In genomic region chr12:55073043-55074022, GRCh38 we compare ENCODE assay signal across 9 cellular contexts. TPM values are rescaled to one million over a fixed set of nuclear protein-coding genes. Genes with fewer than 3 reads are reported as not detected.
DNase-seq lines count a peak whose midpoint lies in the region; ATAC-seq and TF ChIP-seq lines count a peak whose summit lies in the region.
"Had no signal": no experiment of that assay in that cellular context is flagged by ENCODE, and none has a peak within 500 bp of the region (broad histone marks: within the 10 kb centered on the region; RNA-seq: fewer than 3 reads in every experiment).

No MANE protein-coding gene starts in this region.

- no peaks in the 10 kb centered on the region for H3K36me3 Mint-ChIP-seq in CD8-positive, alpha-beta memory T cell
- H3K36me3 Mint-ChIP-seq in T-helper 2 cell treated with Interferon-gamma antibody and Interleukin-4, amounts not matched to agents 5 μg/mL and 100 μg/mL, for 36 hours (ENCODE audit: low read depth): no peaks in the 10 kb centered on the region

- peak; percentile 58 to 83 (median 69) for DNase-seq in CD8-positive, alpha-beta memory T cell
- DNase-seq in NCI-H1105 (lab: John Stamatoyannopoulos, UW): peak; percentile 59
- DNase-seq in T-helper 2 cell treated with Interferon-gamma antibody and Interleukin-4, amounts not matched to agents 5 μg/mL and 100 μg/mL, for 36 hours (ENCODE audit: low spot score): peak; percentile 59
- peak in 44 of 58 donors; percentile 2 to 84 (median 41) for DNase-seq in anterior cingulate cortex (lab: John Stamatoyannopoulos, UW)
- no peak for DNase-seq in right atrium auricular region (ENCODE audit: low spot score)
- peak; percentile 30 to 34 for DNase-seq in gastrocnemius medialis

- H3K27ac ChIP-seq in CD8-positive, alpha-beta memory T cell (ENCODE audit: low read depth, low read length): no peak overlapping the region
- H3K27ac ChIP-seq in right atrium auricular region (no peak overlapping the region), gastrocnemius medialis (no peak overlapping the region)

- H3K4me1 Mint-ChIP-seq in CD8-positive, alpha-beta memory T cell: peaks cover 0 to 4% (median 2%) of the 10 kb centered on the region in 3 donors
- peaks cover 5% of the 10 kb centered on the region for H3K4me1 Mint-ChIP-seq in T-helper 2 cell treated with Interferon-gamma antibody and Interleukin-4, amounts not matched to agents 5 μg/mL and 100 μg/mL, for 36 hours (ENCODE audit: low read depth)

- H3K4me3 ChIP-seq in CD8-positive, alpha-beta memory T cell (ENCODE audit: low read length): no peak overlapping the region
- H3K4me3 ChIP-seq in right atrium auricular region (no peak overlapping the region), gastrocnemius medialis (no peak overlapping the region)

- no peaks in the 10 kb centered on the region for H3K36me3 ChIP-seq in CD8-positive, alpha-beta memory T cell (ENCODE audit: insufficient read depth, low read length)
- H3K36me3 ChIP-seq in right atrium auricular region (no peaks in the 10 kb centered on the region), gastrocnemius medialis (no peaks in the 10 kb centered on the region)

- no peaks in the 10 kb centered on the region for H3K4me1 ChIP-seq in CD8-positive, alpha-beta memory T cell (ENCODE audit: insufficient read depth, low read length)
- H3K4me1 ChIP-seq in right atrium auricular region: no peaks in the 10 kb centered on the region
- H3K4me1 ChIP-seq in gastrocnemius medialis: no peaks in the 10 kb centered on the region

- CTCF ChIA-PET in CD8-positive, alpha-beta memory T cell (lab: Charles Lee): interaction anchor here (0.7 to 12.6 kb wide), 24 partner anchors 18 to 371 kb away, joined by 3 to 365 read pairs (median 6); partner anchors contain the start of genes MUCL1 and TESPA1

- H3K27me3 ChIP-seq in CD8-positive, alpha-beta memory T cell (ENCODE audit: insufficient read depth, low read length, poor library complexity, severe bottlenecking): no peaks in the 10 kb centered on the region
- no peaks in the 10 kb centered on the region for H3K27me3 ChIP-seq in right atrium auricular region
- H3K27me3 ChIP-seq in gastrocnemius medialis: no peaks in the 10 kb centered on the region

- POLR2A ChIA-PET in CD8-positive, alpha-beta memory T cell (lab: Charles Lee): interaction anchor here (1.9 kb wide), 1 partner anchor 80 kb away, joined by 12 read pairs; no protein-coding TSS in a partner anchor

- in situ Hi-C loops in gastrocnemius medialis (cut with MboI; ENCODE audit: low sequenced_read_pairs in 4 of 4): loop anchor here in 3 of 4 donors (5.0 kb wide), 1 partner anchor 81 kb away; no protein-coding TSS in a partner anchor

- TF ChIP-seq POLR2A in gastrocnemius medialis (IDR thresholded peaks at IDR 0.05): no peak

- no peaks in the 10 kb centered on the region for H3K9me3 ChIP-seq in CD8-positive, alpha-beta memory T cell (ENCODE audit: low read length)
- no peaks in the 10 kb centered on the region for H3K9me3 ChIP-seq in right atrium auricular region
- H3K9me3 ChIP-seq in gastrocnemius medialis: no peaks in the 10 kb centered on the region

- TF ChIP-seq CTCF in right atrium auricular region (IDR thresholded peaks at IDR 0.05) (peak; percentile 55 to 88), gastrocnemius medialis (IDR thresholded peaks at IDR 0.05 in 4 of 5, conservative IDR thresholded peaks at IDR 0.05 in 1 of 5) (peak; percentile 63 to 88 (median 68))

- no peak overlapping the region for H3K4me3 Mint-ChIP-seq in CD8-positive, alpha-beta memory T cell
- no peak overlapping the region for H3K4me3 Mint-ChIP-seq in T-helper 2 cell treated with Interferon-gamma antibody and Interleukin-4, amounts not matched to agents 5 μg/mL and 100 μg/mL, for 36 hours
- H3K4me3 Mint-ChIP-seq: T-helper 1 cell treated with Interleukin-12 subunit alpha and Interleukin-12 subunit beta and Interleukin-4 antibody, amounts not matched to agents 30 μg/mL and 1 μg/mL, for 36 hours had no signal

- H3K27me3 Mint-ChIP-seq in CD8-positive, alpha-beta memory T cell: peaks cover 26 to 43% of the 10 kb centered on the region in 2 donors
- peaks cover 28% of the 10 kb centered on the region for H3K27me3 Mint-ChIP-seq in T-helper 2 cell treated with Interferon-gamma antibody and Interleukin-4, amounts not matched to agents 5 μg/mL and 100 μg/mL, for 36 hours (ENCODE audit: low read depth)

- peak overlapping the region in 1 of 8 donors; percentile 12 for H3K27ac Mint-ChIP-seq in CD8-positive, alpha-beta memory T cell
- H3K27ac Mint-ChIP-seq in T-helper 2 cell treated with Interferon-gamma antibody and Interleukin-4, amounts not matched to agents 5 μg/mL and 100 μg/mL, for 36 hours: no peak overlapping the region
- H3K27ac Mint-ChIP-seq: T-helper 1 cell treated with Interleukin-12 subunit alpha and Interleukin-12 subunit beta and Interleukin-4 antibody, amounts not matched to agents 30 μg/mL and 1 μg/mL, for 36 hours had no signal

- peak; percentile 60 for ATAC-seq in GM21515 (IDR thresholded peaks at IDR 0.05; ENCODE audit: unreplicated experiment)
- peak in 1 of 2 donors; percentile 41 for ATAC-seq in gastrocnemius medialis
- no peak for ATAC-seq in HG02981 (IDR thresholded peaks at IDR 0.05; ENCODE audit: unreplicated experiment)

- intact Hi-C loops in gastrocnemius medialis (cut with DNase I; ENCODE audit: low total_unique reads): loop anchor here (1.0 to 10.0 kb wide), 2 partner anchors 80 to 329 kb away; no protein-coding TSS in a partner anchor

- H3K9me3 Mint-ChIP-seq in CD8-positive, alpha-beta memory T cell: no peaks in the 10 kb centered on the region
- H3K9me3 Mint-ChIP-seq in T-helper 2 cell treated with Interferon-gamma antibody and Interleukin-4, amounts not matched to agents 5 μg/mL and 100 μg/mL, for 36 hours: no peaks in the 10 kb centered on the region
- H3K9me3 Mint-ChIP-seq: T-helper 1 cell treated with Interleukin-12 subunit alpha and Interleukin-12 subunit beta and Interleukin-4 antibody, amounts not matched to agents 30 μg/mL and 1 μg/mL, for 36 hours had no signal

RNA-seq across cellular contexts. Expression of gene OR9K2, which starts 52.9 kb away (rescaled TPM):
- not detected for total RNA-seq in CD8-positive, alpha-beta memory T cell
- polyA plus RNA-seq in CD8-positive, alpha-beta memory T cell: not detected
- total RNA-seq in right atrium auricular region: not detected
- total RNA-seq in gastrocnemius medialis: not detected

RNA-seq across cellular contexts. Expression of gene NEUROD4, which starts 53.6 kb away (rescaled TPM):
- not detected for total RNA-seq in CD8-positive, alpha-beta memory T cell
- not detected for polyA plus RNA-seq in CD8-positive, alpha-beta memory T cell
- total RNA-seq in right atrium auricular region (not detected), gastrocnemius medialis (not detected)
